In genomic region chr14:95524706-95525512, GRCh38 we compare ENCODE assay signal across 10 cellular contexts. TPM values are rescaled to one million over a fixed set of nuclear protein-coding genes. Genes with fewer than 3 reads are reported as not detected.
DNase-seq lines count a peak whose midpoint lies in the region; ATAC-seq, FAIRE-seq and TF ChIP-seq lines count a peak whose summit lies in the region.
"Had no signal": no experiment of that assay in that cellular context is flagged by ENCODE, and none has a peak within 500 bp of the region (broad histone marks: within the 10 kb centered on the region; RNA-seq: fewer than 3 reads in every experiment).

No MANE protein-coding gene starts in this region.

- peak overlapping the region; percentile 11 to 95 (median 91) for H3K27ac Mint-ChIP-seq in CD4-positive, alpha-beta memory T cell
- peak overlapping the region; percentile 97 for H3K27ac Mint-ChIP-seq in activated naive CD8-positive, alpha-beta T cell
- H3K27ac Mint-ChIP-seq: memory B cell had no signal

- peak overlapping the region in 3 of 8 donors; percentile 43 to 92 (median 91) for H3K4me3 Mint-ChIP-seq in CD4-positive, alpha-beta memory T cell
- H3K4me3 Mint-ChIP-seq in activated naive CD8-positive, alpha-beta T cell = peak overlapping the region; percentile 83

- FAIRE-seq in HTR-8/SVneo (lab: Jason Lieb, UNC) = no peak

- DNase-seq in CD4-positive, alpha-beta memory T cell = no peak
- no peak for DNase-seq in lower lobe of right lung
- DNase-seq in SW 1271 (lab: John Stamatoyannopoulos, UW) = no peak
- no peak for DNase-seq in NCI-H2171 (lab: John Stamatoyannopoulos, UW)
- no peak for DNase-seq in HTR-8/SVneo (ENCODE audit: insufficient read length, low spot score)
- DNase-seq: NCI-H1436 treated with DMSO at 0.1 percent for 48 hours had no signal

- H3K36me3 Mint-ChIP-seq in CD4-positive, alpha-beta memory T cell = peaks cover 2 to 6% of the 10 kb centered on the region in 2 donors
- H3K36me3 Mint-ChIP-seq in activated naive CD8-positive, alpha-beta T cell = no peaks in the 10 kb centered on the region
- H3K36me3 Mint-ChIP-seq: memory B cell had no signal

- H3K4me1 ChIP-seq in CD4-positive, alpha-beta memory T cell (ENCODE audit: insufficient read depth, low read length) = peaks cover 72% of the 10 kb centered on the region
- H3K4me1 ChIP-seq in HEK293 (ENCODE audit: control insufficient read depth, insufficient read depth, low read length) (peaks cover 8% of the 10 kb centered on the region), lower lobe of right lung (peaks cover 74% of the 10 kb centered on the region)

- TF ChIP-seq CTCF in HEK293 (tag by site-specific recombination; IDR thresholded peaks at IDR 0.05) = no peak
- no peak for TF ChIP-seq CTCF in lower lobe of right lung (IDR thresholded peaks at IDR 0.05)

- CTCF ChIA-PET in CD4-positive, alpha-beta memory T cell (lab: Charles Lee; ENCODE audit: partially characterized antibody) = interaction anchor here (0.9 to 25.2 kb wide), 8 partner anchors 9 to 99 kb away, joined by 3 to 845 read pairs (median 10); partner anchors contain the start of genes GLRX5 and SYNE3
- CTCF ChIA-PET in HEK293 (lab: Yijun Ruan, JAX) = interaction anchor here (3.0 to 7.2 kb wide), 2 partner anchors 72 to 82 kb away, joined by 18 to 104 read pairs; no protein-coding TSS in a partner anchor

- intact Hi-C loops in CD4-positive, alpha-beta memory T cell (cut with micrococcal nuclease) = loop anchor here (1.0 kb wide), 1 partner anchor 9 kb away; no protein-coding TSS in a partner anchor
- intact Hi-C loops in lower lobe of right lung (cut with DNase I) = loop anchor here (5.0 kb wide), 1 partner anchor 83 kb away; no protein-coding TSS in a partner anchor

- H3K9me3 Mint-ChIP-seq in CD4-positive, alpha-beta memory T cell = no peaks in the 10 kb centered on the region
- no peaks in the 10 kb centered on the region for H3K9me3 Mint-ChIP-seq in activated naive CD8-positive, alpha-beta T cell (ENCODE audit: low read depth)
- H3K9me3 Mint-ChIP-seq: memory B cell had no signal

- POLR2A ChIA-PET in CD4-positive, alpha-beta memory T cell (lab: Charles Lee; ENCODE audit: partially characterized antibody) = interaction anchor here (1.5 to 12.2 kb wide), 6 partner anchors 9 to 367 kb away, joined by 3 to 185 read pairs (median 28); partner anchors contain the start of genes DICER1, GLRX5 and SYNE3
- POLR2A ChIA-PET in HEK293 (lab: Yijun Ruan, JAX) = no interaction called here

- H3K4me3 ChIP-seq in CD4-positive, alpha-beta memory T cell (ENCODE audit: low read length in 2 of 2) = no peak overlapping the region
- H3K4me3 ChIP-seq in HEK293 (ENCODE audit: low read depth, low read length) (no peak overlapping the region), lower lobe of right lung (no peak overlapping the region)

- no peak for ATAC-seq in lower lobe of right lung
- no peak for ATAC-seq in HG03460 (IDR thresholded peaks at IDR 0.05; ENCODE audit: unreplicated experiment)

- no peaks in the 10 kb centered on the region for H3K27me3 ChIP-seq in CD4-positive, alpha-beta memory T cell (ENCODE audit: insufficient read depth, low read length)
- no peaks in the 10 kb centered on the region for H3K27me3 ChIP-seq in lower lobe of right lung (ENCODE audit: low read depth)

- peak overlapping the region; percentile 60 for H3K27ac ChIP-seq in CD4-positive, alpha-beta memory T cell (ENCODE audit: low read depth, low read length)
- H3K27ac ChIP-seq in HEK293 (ENCODE audit: extremely low read depth, low read depth, low read length) = no peak overlapping the region
- H3K27ac ChIP-seq in lower lobe of right lung = peak overlapping the region; percentile 63

- H3K36me3 ChIP-seq in CD4-positive, alpha-beta memory T cell (ENCODE audit: insufficient read depth, low read length) = no peaks in the 10 kb centered on the region
- H3K36me3 ChIP-seq in HEK293 (ENCODE audit: control insufficient read depth in 2 of 2, insufficient read depth in 1 of 2, low read length in 2 of 2) (no peaks in the 10 kb centered on the region; a peak in 1 of 3 replicates), lower lobe of right lung (no peaks in the 10 kb centered on the region)

- H3K9me3 ChIP-seq in CD4-positive, alpha-beta memory T cell (ENCODE audit: control insufficient read depth in 1 of 2, low read length in 2 of 2) = no peaks in the 10 kb centered on the region
- no peaks in the 10 kb centered on the region for H3K9me3 ChIP-seq in HEK293 (ENCODE audit: control insufficient read depth, insufficient read depth, low read depth, low read length)
- H3K9me3 ChIP-seq in lower lobe of right lung = no peaks in the 10 kb centered on the region

- H3K4me1 Mint-ChIP-seq in CD4-positive, alpha-beta memory T cell = peaks cover 46 to 72% (median 61%) of the 10 kb centered on the region in 4 donors
- H3K4me1 Mint-ChIP-seq in activated naive CD8-positive, alpha-beta T cell (ENCODE audit: low read depth) = peaks cover 72% of the 10 kb centered on the region

- H3K27me3 Mint-ChIP-seq in CD4-positive, alpha-beta memory T cell = no peaks in the 10 kb centered on the region
- H3K27me3 Mint-ChIP-seq in activated naive CD8-positive, alpha-beta T cell = no peaks in the 10 kb centered on the region
- H3K27me3 Mint-ChIP-seq: memory B cell had no signal

TF ChIP-seq in HEK293, 187 proteins besides CTCF, POLR2A, EP300 and RAD21:
- no peak for TF ChIP-seq ZNF16 (tag by site-specific recombination; IDR thresholded peaks at IDR 0.05; ENCODE audit: low read depth)
- no peak for TF ChIP-seq ZNF114 (tag by site-specific recombination; IDR thresholded peaks at IDR 0.05)
- TF ChIP-seq ZNF350 (tag by site-specific recombination; IDR thresholded peaks at IDR 0.05) = no peak
- no peak for TF ChIP-seq KLF8 (tag by site-specific recombination; IDR thresholded peaks at IDR 0.05)
- no peak for TF ChIP-seq TCF7L2 (IDR thresholded peaks at IDR 0.05; ENCODE audit: borderline replicate concordance, low read depth, low read length)
- peak; percentile 63; the same call in 1 of the 2 replicates for TF ChIP-seq ZNF335 (tag by site-specific recombination; conservative IDR thresholded peaks at IDR 0.05)
- no peak for TF ChIP-seq ZNF423 (tag by site-specific recombination; IDR thresholded peaks at IDR 0.05)
- TF ChIP-seq, protein P1, sequence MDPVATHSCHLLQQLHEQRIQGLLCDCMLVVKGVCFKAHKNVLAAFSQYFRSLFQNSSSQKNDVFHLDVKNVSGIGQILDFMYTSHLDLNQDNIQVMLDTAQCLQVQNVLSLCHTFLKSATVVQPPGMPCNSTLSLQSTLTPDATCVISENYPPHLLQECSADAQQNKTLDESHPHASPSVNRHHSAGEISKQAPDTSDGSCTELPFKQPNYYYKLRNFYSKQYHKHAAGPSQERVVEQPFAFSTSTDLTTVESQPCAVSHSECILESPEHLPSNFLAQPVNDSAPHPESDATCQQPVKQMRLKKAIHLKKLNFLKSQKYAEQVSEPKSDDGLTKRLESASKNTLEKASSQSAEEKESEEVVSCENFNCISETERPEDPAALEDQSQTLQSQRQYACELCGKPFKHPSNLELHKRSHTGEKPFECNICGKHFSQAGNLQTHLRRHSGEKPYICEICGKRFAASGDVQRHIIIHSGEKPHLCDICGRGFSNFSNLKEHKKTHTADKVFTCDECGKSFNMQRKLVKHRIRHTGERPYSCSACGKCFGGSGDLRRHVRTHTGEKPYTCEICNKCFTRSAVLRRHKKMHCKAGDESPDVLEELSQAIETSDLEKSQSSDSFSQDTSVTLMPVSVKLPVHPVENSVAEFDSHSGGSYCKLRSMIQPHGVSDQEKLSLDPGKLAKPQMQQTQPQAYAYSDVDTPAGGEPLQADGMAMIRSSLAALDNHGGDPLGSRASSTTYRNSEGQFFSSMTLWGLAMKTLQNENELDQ (tag by site-specific recombination; IDR thresholded peaks at IDR 0.05; ENCODE audit: low read depth) = no peak
- TF ChIP-seq HOXD13 (CRISPR knock-in tag; IDR thresholded peaks at IDR 0.05; ENCODE audit: borderline replicate concordance) = peak; percentile 57; the same call in 1 of the 2 replicates
- TF ChIP-seq, protein P2, sequence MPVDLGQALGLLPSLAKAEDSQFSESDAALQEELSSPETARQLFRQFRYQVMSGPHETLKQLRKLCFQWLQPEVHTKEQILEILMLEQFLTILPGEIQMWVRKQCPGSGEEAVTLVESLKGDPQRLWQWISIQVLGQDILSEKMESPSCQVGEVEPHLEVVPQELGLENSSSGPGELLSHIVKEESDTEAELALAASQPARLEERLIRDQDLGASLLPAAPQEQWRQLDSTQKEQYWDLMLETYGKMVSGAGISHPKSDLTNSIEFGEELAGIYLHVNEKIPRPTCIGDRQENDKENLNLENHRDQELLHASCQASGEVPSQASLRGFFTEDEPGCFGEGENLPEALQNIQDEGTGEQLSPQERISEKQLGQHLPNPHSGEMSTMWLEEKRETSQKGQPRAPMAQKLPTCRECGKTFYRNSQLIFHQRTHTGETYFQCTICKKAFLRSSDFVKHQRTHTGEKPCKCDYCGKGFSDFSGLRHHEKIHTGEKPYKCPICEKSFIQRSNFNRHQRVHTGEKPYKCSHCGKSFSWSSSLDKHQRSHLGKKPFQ (tag by site-specific recombination; IDR thresholded peaks at IDR 0.05) = no peak
- TF ChIP-seq ZNF48 (tag by site-specific recombination; IDR thresholded peaks at IDR 0.05) = no peak
- TF ChIP-seq, protein P3, sequence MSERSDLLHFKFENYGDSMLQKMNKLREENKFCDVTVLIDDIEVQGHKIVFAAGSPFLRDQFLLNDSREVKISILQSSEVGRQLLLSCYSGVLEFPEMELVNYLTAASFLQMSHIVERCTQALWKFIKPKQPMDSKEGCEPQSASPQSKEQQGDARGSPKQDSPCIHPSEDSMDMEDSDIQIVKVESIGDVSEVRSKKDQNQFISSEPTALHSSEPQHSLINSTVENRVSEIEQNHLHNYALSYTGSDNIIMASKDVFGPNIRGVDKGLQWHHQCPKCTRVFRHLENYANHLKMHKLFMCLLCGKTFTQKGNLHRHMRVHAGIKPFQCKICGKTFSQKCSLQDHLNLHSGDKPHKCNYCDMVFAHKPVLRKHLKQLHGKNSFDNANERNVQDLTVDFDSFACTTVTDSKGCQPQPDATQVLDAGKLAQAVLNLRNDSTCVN (tag by site-specific recombination; optimal IDR thresholded peaks at IDR 0.05) = no peak

RNA-seq across cellular contexts. Expression of gene SYNE3, which starts 8.5 kb away (rescaled TPM):
- total RNA-seq in CD4-positive, alpha-beta memory T cell = 10 to 100 TPM; 47.7 to 52.2 TPM
- 1 to 10 TPM; 4.3 to 9.0 TPM for polyA plus RNA-seq in CD4-positive, alpha-beta memory T cell
- 22.4 TPM for total RNA-seq in lower lobe of right lung

RNA-seq across cellular contexts. Expression of gene GLRX5, which starts 9.9 kb away (rescaled TPM):
- total RNA-seq in CD4-positive, alpha-beta memory T cell = 10 to 100 TPM; 17.6 to 18.7 TPM
- 10 to 100 TPM; 60.3 to 74.7 TPM for polyA plus RNA-seq in CD4-positive, alpha-beta memory T cell
- 23.7 TPM for total RNA-seq in lower lobe of right lung
